Comparison of ENCODE assay signal across 8 cellular contexts in the genomic region with DNA sequence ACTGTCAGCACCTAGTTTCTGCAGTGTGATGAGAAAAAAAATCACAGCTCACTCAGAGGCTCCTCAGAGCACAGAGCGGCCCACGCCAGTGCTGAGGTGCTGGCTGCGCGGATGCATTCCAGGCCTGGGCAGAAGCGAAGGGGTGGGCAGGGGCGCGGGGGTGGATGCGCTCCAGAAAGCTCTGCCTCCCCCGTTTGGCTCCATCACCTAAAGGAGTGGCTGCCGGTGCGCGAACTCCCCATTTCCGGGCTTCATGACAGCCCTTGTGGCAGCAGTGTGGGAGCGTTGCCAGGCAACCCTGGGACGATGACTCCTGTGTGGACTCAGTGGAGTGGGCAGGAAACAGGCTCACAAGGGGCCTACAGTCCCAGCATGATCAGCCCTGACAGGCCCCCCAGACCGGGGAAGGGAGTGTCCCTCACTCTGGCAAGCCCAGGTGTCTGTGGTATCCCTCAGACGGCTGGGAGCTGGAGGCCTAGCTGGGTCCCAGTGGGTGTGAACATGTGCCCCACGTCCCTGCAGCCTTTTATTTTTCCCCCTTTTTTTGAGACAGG. TPM values are rescaled to one million over a fixed set of nuclear protein-coding genes. Genes with fewer than 3 reads are reported as not detected.
DNase-seq lines count a peak whose midpoint lies in the region; ATAC-seq and TF ChIP-seq lines count a peak whose summit lies in the region.

No MANE protein-coding gene starts in this region.

- POLR2A ChIA-PET in RWPE1 (lab: Yijun Ruan, JAX; ENCODE audit: low non-redundant PET): no interaction called here

- CTCF ChIA-PET in RWPE1 (lab: Yijun Ruan, JAX): interaction anchor here (0.5 to 0.6 kb wide), 2 partner anchors 17 to 151 kb away, joined by 3 to 4 read pairs; no protein-coding TSS in a partner anchor

- DNase-seq in GM13977 (ENCODE audit: low spot score) (peak; percentile 87), RWPE1 (ENCODE audit: low spot score) (no peak), iris pigment epithelial cell (ENCODE audit: low read depth) (peak; percentile 65), NCI-H524 (lab: John Stamatoyannopoulos, UW) (no peak)
- peak; percentile 77 to 83 for DNase-seq in activated naive CD4-positive, alpha-beta T cell treated with anti-CD3 and anti-CD28 coated beads, Interleukin-2, amount 50 U/mL, for 72 hours (ENCODE audit: low spot score in 2 of 2)
- DNase-seq in stimulated activated CD4-positive, alpha-beta T cell treated with anti-CD3 and anti-CD28 coated beads, TNF-alpha, amount 100 ng/mL, for 48 hours (ENCODE audit: low read depth in 3 of 3): peak; percentile 46 to 80 (median 54)

- no peaks in the 10 kb centered on the region for H3K9me3 Mint-ChIP-seq in activated naive CD4-positive, alpha-beta T cell treated with anti-CD3 and anti-CD28 coated beads, Interleukin-2, amount 50 U/mL, for 72 hours

- peak overlapping the region; percentile 86 to 92 for H3K27ac Mint-ChIP-seq in activated naive CD4-positive, alpha-beta T cell treated with anti-CD3 and anti-CD28 coated beads, Interleukin-2, amount 50 U/mL, for 72 hours

- H3K27ac ChIP-seq in RWPE1: peak overlapping the region; percentile 81

- in situ Hi-C loops in GM13977 (cut with MboI; ENCODE audit: low pct_unique_long_range_greater_than_20kb, low sequenced_read_pairs, unreplicated experiment): no loop called here

- H3K36me3 Mint-ChIP-seq in activated naive CD4-positive, alpha-beta T cell treated with anti-CD3 and anti-CD28 coated beads, Interleukin-2, amount 50 U/mL, for 72 hours: peaks cover 5 to 9% of the 10 kb centered on the region in 2 donors

- peak; percentile 73 to 87 for ATAC-seq in activated naive CD4-positive, alpha-beta T cell treated with anti-CD3 and anti-CD28 coated beads, Interleukin-2, amount 50 U/mL, for 72 hours
- ATAC-seq in GM19035 (IDR thresholded peaks at IDR 0.05; ENCODE audit: unreplicated experiment) (no peak), HG02885 (IDR thresholded peaks at IDR 0.05; ENCODE audit: poor library complexity, unreplicated experiment) (no peak)

- TF ChIP-seq CTCF in GM13977 (IDR thresholded peaks at IDR 0.05; ENCODE audit: extremely low read depth, insufficient read depth, missing control alignments) (no peak), RWPE1 (conservative IDR thresholded peaks at IDR 0.05; ENCODE audit: low read depth) (no peak)

RNA-seq across cellular contexts. Expression of a gene that starts 32.8 kb away (rescaled TPM):
- 10 to 100 TPM; 20.7 to 42.8 TPM for total RNA-seq in activated naive CD4-positive, alpha-beta T cell treated with anti-CD3 and anti-CD28 coated beads, Interleukin-2, amount 50 U/mL, for 72 hours

RNA-seq across cellular contexts. Expression of a gene that starts 35.9 kb away (rescaled TPM):
- 10 to 100 TPM; 46.9 to 76.4 TPM for total RNA-seq in activated naive CD4-positive, alpha-beta T cell treated with anti-CD3 and anti-CD28 coated beads, Interleukin-2, amount 50 U/mL, for 72 hours

RNA-seq across cellular contexts. Expression of a gene that starts 45.8 kb away (rescaled TPM):
- 10 to 100 TPM; 12.5 to 33.4 TPM for total RNA-seq in activated naive CD4-positive, alpha-beta T cell treated with anti-CD3 and anti-CD28 coated beads, Interleukin-2, amount 50 U/mL, for 72 hours

Comparison
In these comparisons a context has a peak if more than half of its experiments do, and no peak if none do; other contexts are left out.
1. DNase-seq: peak in GM13977 (single experiment), activated naive CD4-positive, alpha-beta T cell treated with anti-CD3 and anti-CD28 coated beads, Interleukin-2, amount 50 U/mL, for 72 hours (2 of 2), iris pigment epithelial cell (single experiment) and stimulated activated CD4-positive, alpha-beta T cell treated with anti-CD3 and anti-CD28 coated beads, TNF-alpha, amount 100 ng/mL, for 48 hours (3 of 3); none in RWPE1 (single experiment) and NCI-H524 (0 of 2).
2. ATAC-seq: peak in activated naive CD4-positive, alpha-beta T cell treated with anti-CD3 and anti-CD28 coated beads, Interleukin-2, amount 50 U/mL, for 72 hours (2 of 2); none in GM19035 (single experiment) and HG02885 (single experiment).